9 cellular contexts compared by ENCODE assay signal in the genomic region with DNA sequence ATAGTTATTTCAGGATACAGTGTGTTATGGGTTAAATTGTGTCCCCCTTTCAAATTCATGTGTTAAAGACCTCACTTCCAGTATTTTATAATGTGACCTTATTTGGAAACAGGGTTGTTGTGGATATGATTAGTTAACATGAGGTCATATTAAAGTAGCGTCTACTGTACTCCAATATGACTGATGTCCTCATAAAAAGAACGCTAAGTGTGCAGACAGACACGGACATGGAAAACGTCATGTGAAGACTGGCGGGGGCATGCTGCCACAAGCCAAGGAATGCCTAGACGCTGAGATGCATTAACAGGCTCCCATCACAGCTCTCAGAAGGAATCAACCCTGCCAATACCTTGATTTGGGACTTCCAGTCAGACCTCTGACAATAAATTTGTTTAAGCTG. TPM values are rescaled to one million over a fixed set of nuclear protein-coding genes. Genes with fewer than 3 reads are reported as not detected.
DNase-seq lines count a peak whose midpoint lies in the region; ATAC-seq and TF ChIP-seq lines count a peak whose summit lies in the region.
"Had no signal": no experiment of that assay in that cellular context is flagged by ENCODE, and none has a peak within 500 bp of the region (broad histone marks: within the 10 kb centered on the region; RNA-seq: fewer than 3 reads in every experiment).

No MANE protein-coding gene starts in this region.

- peaks cover 60% of the 10 kb centered on the region for H3K36me3 Mint-ChIP-seq in effector memory CD8-positive, alpha-beta T cell (ENCODE audit: insufficient read depth)

- peaks cover 59 to 63% of the 10 kb centered on the region in 2 experiments for H3K4me1 ChIP-seq in neutrophil (ENCODE audit: control insufficient read depth in 1 of 2, insufficient read depth in 1 of 2, low read depth in 1 of 2, low read length in 1 of 2)

- no peaks in the 10 kb centered on the region for H3K9me3 Mint-ChIP-seq in effector memory CD8-positive, alpha-beta T cell

- peak overlapping the region; percentile 84 for H3K4me3 ChIP-seq in NB4 (ENCODE audit: low read depth, low read length)
- H3K4me3 ChIP-seq in neutrophil (ENCODE audit: low read depth in 1 of 2, low read length in 1 of 2), result peak overlapping the region; percentile 97

- H3K4me3 Mint-ChIP-seq in effector memory CD8-positive, alpha-beta T cell, result peak overlapping the region; percentile 99

- H3K9me3 ChIP-seq in neutrophil, result no peaks in the 10 kb centered on the region

- DNase-seq in ELR (ENCODE audit: low read depth), result peak; percentile 20
- no peak for DNase-seq in NB4 (ENCODE audit: low read depth)
- DNase-seq in effector memory CD8-positive, alpha-beta T cell, result no peak
- DNase-seq in A172 (ENCODE audit: low spot score), result no peak
- DNase-seq in NCI-H2107 (lab: John Stamatoyannopoulos, UW), result no peak
- no peak for DNase-seq in NCI-H69 (lab: John Stamatoyannopoulos, UW)
- no peak for DNase-seq in hepatic stellate cell (ENCODE audit: low spot score)
- DNase-seq: midbrain had no signal

- no peak for TF ChIP-seq POLR2A in NB4 (IDR thresholded peaks at IDR 0.05; ENCODE audit: extremely low read depth, insufficient read length)

- peak overlapping the region; percentile 97 for H3K27ac ChIP-seq in neutrophil

- H3K36me3 ChIP-seq in neutrophil, result peaks cover 43% of the 10 kb centered on the region

- no peak for ATAC-seq in effector memory CD8-positive, alpha-beta T cell (replicated peaks)

- no peaks in the 10 kb centered on the region for H3K27me3 Mint-ChIP-seq in effector memory CD8-positive, alpha-beta T cell

- no peaks in the 10 kb centered on the region for H3K27me3 ChIP-seq in neutrophil

- peaks cover 46 to 67% of the 10 kb centered on the region in 2 donors for H3K4me1 Mint-ChIP-seq in effector memory CD8-positive, alpha-beta T cell (ENCODE audit: low read depth in 2 of 2)

- peak overlapping the region in 1 of 2 donors; percentile 97 for H3K27ac Mint-ChIP-seq in effector memory CD8-positive, alpha-beta T cell

- no peak for TF ChIP-seq CTCF in NB4 (IDR thresholded peaks at IDR 0.05; ENCODE audit: low read depth, low read length)
- no peak for TF ChIP-seq CTCF in neutrophil (IDR thresholded peaks at IDR 0.05)

RNA-seq across cellular contexts. Expression of a gene that starts 1.5 kb away (rescaled TPM):
- total RNA-seq in A172 (2014; rRNA removed; shearing (Covaris generic)), result 8.8 and 10.1 TPM in 2 replicates

RNA-seq across cellular contexts. Expression of a gene that starts 5.8 kb away (rescaled TPM):
- 104 and 119 TPM in 2 replicates for total RNA-seq in A172 (2014; rRNA removed; shearing (Covaris generic))

RNA-seq across cellular contexts. Expression of a gene that starts 29.0 kb away (rescaled TPM):
- total RNA-seq in A172 (2014; rRNA removed; shearing (Covaris generic)), result not detected in 2 replicates
